ENCODE assay signal across 26 cellular contexts in the genomic region with DNA sequence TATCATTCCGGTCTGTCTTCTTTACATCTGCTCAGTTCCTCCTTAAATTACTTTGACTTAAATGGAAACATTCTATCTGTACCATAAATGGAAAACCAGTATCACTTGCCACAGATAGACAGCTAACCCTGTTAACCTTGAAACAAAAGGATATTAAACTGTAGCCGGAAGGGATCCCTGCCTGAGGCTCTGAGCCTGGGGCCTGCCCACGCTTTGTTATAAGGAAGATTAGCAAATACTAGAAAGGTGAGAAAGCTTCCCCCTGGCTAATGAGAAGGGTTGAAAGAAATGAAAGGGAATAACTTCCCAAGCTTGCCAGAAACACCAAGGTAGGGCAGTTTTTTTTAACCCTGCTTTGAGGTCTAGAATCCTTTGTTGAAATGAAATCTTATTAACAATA.
DNase-seq lines count a peak whose midpoint lies in the region; ATAC-seq and TF ChIP-seq lines count a peak whose summit lies in the region.
"Had no signal": no experiment of that assay in that cellular context is flagged by ENCODE, and none has a peak within 500 bp of the region (broad histone marks: within the 10 kb centered on the region; RNA-seq: fewer than 3 reads in every experiment).

No MANE protein-coding gene starts in this region.

- no peak overlapping the region for H3K4ac ChIP-seq in neuronal stem cell (ENCODE audit: low read length)

- TF ChIP-seq CTCF in GM23338 (conservative IDR thresholded peaks at IDR 0.05; ENCODE audit: low read depth in 2 of 2) = no peak
- TF ChIP-seq CTCF in activated CD8-positive, alpha-beta T cell treated with anti-CD3 and anti-CD28 coated beads for 36 hours (IDR thresholded peaks at IDR 0.05) = no peak

- H3K79me2 ChIP-seq in GM23338 (replicated peaks; ENCODE audit: insufficient read depth) = no peaks in the 10 kb centered on the region

- no peaks in the 10 kb centered on the region for H3K36me3 ChIP-seq in GM23338 (ENCODE audit: insufficient read depth)
- no peaks in the 10 kb centered on the region for H3K36me3 ChIP-seq in neuronal stem cell (replicated peaks in 1 of 2; ENCODE audit: control insufficient read depth in 2 of 2, insufficient read depth in 2 of 2, low read length in 2 of 2)
- H3K36me3 ChIP-seq: BLaER1 treated with 17β-estradiol and CSF1 and Interleukin-3, amounts not matched to agents 10 nM and 100 nM; HAP-1; MG63; SJCRH30 had no signal

- H3K27ac Mint-ChIP-seq in GM23338 = no peak overlapping the region
- H3K27ac Mint-ChIP-seq in activated CD8-positive, alpha-beta T cell treated with anti-CD3 and anti-CD28 coated beads for 36 hours = no peak overlapping the region
- H3K27ac Mint-ChIP-seq: CD4-positive, alpha-beta T cell; HFFc6; T-cell had no signal

- peak; percentile 53; the same call in 2 of the 3 replicates for ATAC-seq in GM23338
- no peak for ATAC-seq in activated CD8-positive, alpha-beta T cell treated with anti-CD3 and anti-CD28 coated beads for 36 hours
- ATAC-seq: A549, Right ventricle myocardium inferior, T-cell had no signal

- H3K9me3 Mint-ChIP-seq in GM23338 = no peaks in the 10 kb centered on the region
- H3K9me3 Mint-ChIP-seq in activated CD8-positive, alpha-beta T cell treated with anti-CD3 and anti-CD28 coated beads for 36 hours = no peaks in the 10 kb centered on the region

- H3K9me3 ChIP-seq in neuronal stem cell (replicated peaks in 1 of 2; ENCODE audit: control insufficient read depth in 2 of 2, insufficient read depth in 1 of 2, low read depth in 1 of 2, low read length in 2 of 2) = no peaks in the 10 kb centered on the region
- H3K9me3 ChIP-seq: A549, HAP-1, MG63, SJCRH30 had no signal

- H3K4me2 ChIP-seq in GM23338 = no peak overlapping the region
- H3K4me2 ChIP-seq in neuronal stem cell (ENCODE audit: insufficient read depth, low read length, poor library complexity, severe bottlenecking) = no peak overlapping the region
- H3K4me2 ChIP-seq: A549; BLaER1 treated with 17β-estradiol and CSF1 and Interleukin-3, amounts not matched to agents 10 nM and 100 nM; PC-9 had no signal

- WGBS in neuronal stem cell (ENCODE audit: extremely low coverage in 2 of 2, insufficient read length in 2 of 2, insufficient replicate concordance in 1 of 2), 2 donors = no CpG with 5 or more reads among the region's 3 CpGs

- no peak overlapping the region for H2AFZ ChIP-seq in GM23338
- H2AFZ ChIP-seq in neuronal stem cell (ENCODE audit: low read length) = no peak overlapping the region
- H2AFZ ChIP-seq: PC-9 had no signal

- intact Hi-C loops in activated CD8-positive, alpha-beta T cell treated with anti-CD3 and anti-CD28 coated beads for 36 hours (cut with micrococcal nuclease) = no loop called here

- no peak overlapping the region for H4K8ac ChIP-seq in neuronal stem cell (ENCODE audit: low read depth, low read length)

- no peaks in the 10 kb centered on the region for H3K27me3 ChIP-seq in GM23338 (ENCODE audit: insufficient read depth)
- no peaks in the 10 kb centered on the region for H3K27me3 ChIP-seq in neuronal stem cell (ENCODE audit: control insufficient read depth in 3 of 3, insufficient read depth in 3 of 3, low read depth in 1 of 3, low read length in 3 of 3)
- H3K27me3 ChIP-seq: BLaER1 treated with 17β-estradiol and CSF1 and Interleukin-3, amounts not matched to agents 10 nM and 100 nM; MG63; SJCRH30 had no signal

- H3K4me1 ChIP-seq in GM23338 (ENCODE audit: insufficient read depth) (0 out of 2 replicates have a peak, but pooled peaks cover 4% of the 10 kb centered on the region), neuronal stem cell (ENCODE audit: control insufficient read depth in 2 of 2, insufficient read depth in 1 of 2, low read depth in 1 of 2, low read length in 2 of 2) (peaks cover 0 to 5% of the 10 kb centered on the region in 2 donors)
- H3K4me1 ChIP-seq: A549, SJCRH30 had no signal

- CTCF ChIA-PET in activated CD8-positive, alpha-beta T cell treated with anti-CD3 and anti-CD28 coated beads for 36 hours (lab: Charles Lee) = no interaction called here

- H3K14ac ChIP-seq in neuronal stem cell (ENCODE audit: low read length) = no peak overlapping the region

- no peaks in the 10 kb centered on the region for H3K36me3 Mint-ChIP-seq in GM23338 (ENCODE audit: low read depth)
- H3K36me3 Mint-ChIP-seq in activated CD8-positive, alpha-beta T cell treated with anti-CD3 and anti-CD28 coated beads for 36 hours (ENCODE audit: low read depth) = no peaks in the 10 kb centered on the region
- H3K36me3 Mint-ChIP-seq: T-cell had no signal

- no peak overlapping the region for H2BK5ac ChIP-seq in neuronal stem cell (ENCODE audit: low read length)

- H3K23ac ChIP-seq in neuronal stem cell (ENCODE audit: low read depth, low read length, poor library complexity) = no peak overlapping the region

- H3K79me1 ChIP-seq in neuronal stem cell (ENCODE audit: low read depth, low read length) = no peaks in the 10 kb centered on the region

- no peak overlapping the region for H2BK15ac ChIP-seq in neuronal stem cell (ENCODE audit: low read length)

- POLR2A ChIA-PET in activated CD8-positive, alpha-beta T cell treated with anti-CD3 and anti-CD28 coated beads for 36 hours (lab: Charles Lee) = no interaction called here

- no peak overlapping the region for H3K9ac ChIP-seq in neuronal stem cell (ENCODE audit: low read depth, low read length, poor library complexity)
- H3K9ac ChIP-seq: BLaER1 treated with 17β-estradiol and CSF1 and Interleukin-3, amounts not matched to agents 10 nM and 100 nM had no signal

- no peak overlapping the region for H2BK12ac ChIP-seq in neuronal stem cell (ENCODE audit: low read length)

- no peak overlapping the region for H3K4me3 ChIP-seq in GM23338
- no peak overlapping the region for H3K4me3 ChIP-seq in neuronal stem cell (ENCODE audit: low read length in 2 of 2)
- H3K4me3 ChIP-seq: A549; BLaER1 treated with 17β-estradiol and CSF1 and Interleukin-3, amounts not matched to agents 10 nM and 100 nM; HAP-1; MG63; PC-9; SJCRH30 had no signal

- H3K4me1 Mint-ChIP-seq in GM23338 = no peaks in the 10 kb centered on the region; the same call in 2 of the 3 replicates
- peaks cover 4% of the 10 kb centered on the region for H3K4me1 Mint-ChIP-seq in activated CD8-positive, alpha-beta T cell treated with anti-CD3 and anti-CD28 coated beads for 36 hours (ENCODE audit: low read depth)

- no peak overlapping the region for H2BK120ac ChIP-seq in neuronal stem cell (ENCODE audit: low read depth, low read length)

- no peak overlapping the region for H2AK5ac ChIP-seq in neuronal stem cell (ENCODE audit: low read depth, low read length)

- H3K18ac ChIP-seq in neuronal stem cell (ENCODE audit: low read length) = no peak overlapping the region

- DNase-seq in GM23338 (ENCODE audit: low spot score) (peak; percentile 10), NCI-H69 (lab: John Stamatoyannopoulos, UW) (peak; percentile 7), iPS-NIHi7 (ENCODE audit: extremely low spot score) (peak; percentile 32), neuronal stem cell (ENCODE audit: low spot score) (peak; percentile 3), SKM-1 treated with dmso at 0.1 percent for 144 hours (lab: John Stamatoyannopoulos, UW; ENCODE audit: unreplicated experiment) (no peak)
- DNase-seq in activated CD8-positive, alpha-beta T cell treated with anti-CD3 and anti-CD28 coated beads for 36 hours = no peak
- no peak for DNase-seq in activated CD4-positive, CD25-positive, alpha-beta regulatory T cell treated with anti-CD3 and anti-CD28 coated beads, Interleukin-2, amount 50 U/mL, for 72 hours
- DNase-seq: AML-193; CD4-positive, alpha-beta T cell; DMS53; HFFc6; KG1; MG63; NCI-H1105 treated with DMSO at 0.1 percent for 48 hours; NCI-H1694; NCI-H2029 treated with DMSO at 0.1 percent for 48 hours; NCI-H2227 treated with DMSO at 0.1 percent for 48 hours; NCI-H510A treated with DMSO at 0.1 percent for 48 hours; NCI-H748 treated with DMSO at 0.1 percent for 48 hours; PC-9; T-cell had no signal

- H3K4me3 Mint-ChIP-seq in GM23338 = no peak overlapping the region
- H3K4me3 Mint-ChIP-seq in activated CD8-positive, alpha-beta T cell treated with anti-CD3 and anti-CD28 coated beads for 36 hours = no peak overlapping the region
- H3K4me3 Mint-ChIP-seq: CD4-positive, alpha-beta T cell; HFFc6; T-cell had no signal

- no peaks in the 10 kb centered on the region for H3K27me3 Mint-ChIP-seq in GM23338 (ENCODE audit: insufficient read depth, low read depth, poor library complexity)
- no peaks in the 10 kb centered on the region for H3K27me3 Mint-ChIP-seq in activated CD8-positive, alpha-beta T cell treated with anti-CD3 and anti-CD28 coated beads for 36 hours
- H3K27me3 Mint-ChIP-seq: CD4-positive, alpha-beta T cell; T-cell had no signal

- no peak overlapping the region for H3K27ac ChIP-seq in GM23338 (ENCODE audit: low read depth)
- H3K27ac ChIP-seq in neuronal stem cell (replicated peaks; ENCODE audit: low read length) = no peak overlapping the region
- H3K27ac ChIP-seq: A549; BLaER1 treated with 17β-estradiol and CSF1 and Interleukin-3, amounts not matched to agents 10 nM and 100 nM; PC-9; SJCRH30 had no signal

- H4K91ac ChIP-seq in neuronal stem cell (ENCODE audit: low read depth, low read length, poor library complexity) = no peak overlapping the region

- no peaks in the 10 kb centered on the region for H3F3A ChIP-seq in GM23338 (replicated peaks; ENCODE audit: low read depth)

- H4K20me1 ChIP-seq in GM23338 (replicated peaks; ENCODE audit: insufficient read depth) = no peaks in the 10 kb centered on the region
- H4K20me1 ChIP-seq: BLaER1 treated with 17β-estradiol and CSF1 and Interleukin-3, amounts not matched to agents 10 nM and 100 nM had no signal

- H3K9me2 ChIP-seq in GM23338 (ENCODE audit: insufficient read depth) = 0 out of 2 replicates have a peak, but pooled peaks cover 6% of the 10 kb centered on the region

TF ChIP-seq in GM23338, 12 proteins besides CTCF, POLR2A, EP300 and RAD21 (continues in another document):
- TF ChIP-seq ETS1 (IDR thresholded peaks at IDR 0.05) (no peak), POLR2AphosphoS5 (IDR thresholded peaks at IDR 0.05; ENCODE audit: low read depth) (no peak), ZNF331 (CRISPR knock-in tag; IDR thresholded peaks at IDR 0.05; ENCODE audit: low read depth) (no peak), CREB1 (CRISPR knock-in tag; IDR thresholded peaks at IDR 0.05; ENCODE audit: low read depth) (no peak), EZH2 (IDR thresholded peaks at IDR 0.05; ENCODE audit: low read depth, unreplicated experiment) (no peak), EZH2phosphoT487 (IDR thresholded peaks at IDR 0.05; ENCODE audit: unreplicated experiment) (no peak)

Comparison
In these comparisons a context has a peak if more than half of its experiments do, and no peak if none do; other contexts are left out.
1. DNase-seq: peak in GM23338 (single experiment), NCI-H69 (single experiment), iPS-NIHi7 (single experiment) and neuronal stem cell (single experiment); none in SKM-1 treated with dmso at 0.1 percent for 144 hours (single experiment), activated CD8-positive, alpha-beta T cell treated with anti-CD3 and anti-CD28 coated beads for 36 hours (single experiment) and activated CD4-positive, CD25-positive, alpha-beta regulatory T cell treated with anti-CD3 and anti-CD28 coated beads, Interleukin-2, amount 50 U/mL, for 72 hours (single experiment).